2 cellular contexts compared by ENCODE assay signal in the genomic region with DNA sequence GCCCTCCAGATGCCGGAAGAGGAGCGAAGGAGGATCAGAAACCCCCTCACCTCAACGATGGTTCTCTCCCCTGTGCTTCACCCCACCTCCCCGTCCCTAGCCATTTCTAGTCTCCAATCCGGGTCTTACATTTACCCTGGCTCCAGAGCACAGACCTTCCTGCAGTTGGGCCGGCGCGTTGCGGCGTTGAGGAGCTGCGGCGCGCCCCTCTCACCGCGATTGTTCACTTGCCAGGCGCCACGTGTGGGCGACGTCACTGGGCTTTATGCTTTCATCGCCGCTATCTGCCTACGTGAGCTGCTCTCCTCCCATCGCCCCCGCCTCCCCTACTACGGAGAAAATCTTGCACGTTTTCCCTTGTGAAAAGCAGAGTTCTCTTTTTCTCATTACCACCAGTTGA.
TF ChIP-seq lines count a peak whose summit lies in the region.

TSS of gene CRISP2 (minus strand) at position 198 of the 400 bp plus-strand sequence. CDS start 4,347 bp downstream, outside the sequence.

TF ChIP-seq in SK-N-SH, 30 proteins besides CTCF, POLR2A, EP300 and RAD21 (continued from another document):
- TF ChIP-seq USF2 (IDR thresholded peaks at IDR 0.05; ENCODE audit: borderline replicate concordance, low read depth, low read length) (no peak), MAX (IDR thresholded peaks at IDR 0.05; ENCODE audit: low read depth) (no peak), FOXM1 (IDR thresholded peaks at IDR 0.05; ENCODE audit: low read depth) (no peak), CHD2 (IDR thresholded peaks at IDR 0.05; ENCODE audit: low read length, partially characterized antibody) (no peak)

TF ChIP-seq in SK-N-SH treated with all-trans-retinoic acid at 6 μM for 48 hours, 23 proteins besides CTCF, POLR2A, EP300 and RAD21 (continued from another document):
- no peak for TF ChIP-seq POU6F1 (CRISPR knock-in tag; IDR thresholded peaks at IDR 0.05; ENCODE audit: borderline replicate concordance, low read depth)
- no peak for TF ChIP-seq TCF4 (CRISPR knock-in tag; IDR thresholded peaks at IDR 0.05; ENCODE audit: borderline replicate concordance)
- TF ChIP-seq OSR1 (CRISPR knock-in tag; IDR thresholded peaks at IDR 0.05): no peak
- no peak for TF ChIP-seq ZNF565 (CRISPR knock-in tag; conservative IDR thresholded peaks at IDR 0.05; ENCODE audit: low read depth)
- TF ChIP-seq ZC3H10 (CRISPR knock-in tag; IDR thresholded peaks at IDR 0.05): no peak
- TF ChIP-seq TOX (CRISPR knock-in tag; IDR thresholded peaks at IDR 0.05; ENCODE audit: borderline replicate concordance): no peak
- TF ChIP-seq ISL1 (CRISPR knock-in tag; IDR thresholded peaks at IDR 0.05): no peak
- TF ChIP-seq ESRRG (CRISPR knock-in tag; IDR thresholded peaks at IDR 0.05): no peak
